14 cellular contexts compared by ENCODE assay signal in the genomic region with DNA sequence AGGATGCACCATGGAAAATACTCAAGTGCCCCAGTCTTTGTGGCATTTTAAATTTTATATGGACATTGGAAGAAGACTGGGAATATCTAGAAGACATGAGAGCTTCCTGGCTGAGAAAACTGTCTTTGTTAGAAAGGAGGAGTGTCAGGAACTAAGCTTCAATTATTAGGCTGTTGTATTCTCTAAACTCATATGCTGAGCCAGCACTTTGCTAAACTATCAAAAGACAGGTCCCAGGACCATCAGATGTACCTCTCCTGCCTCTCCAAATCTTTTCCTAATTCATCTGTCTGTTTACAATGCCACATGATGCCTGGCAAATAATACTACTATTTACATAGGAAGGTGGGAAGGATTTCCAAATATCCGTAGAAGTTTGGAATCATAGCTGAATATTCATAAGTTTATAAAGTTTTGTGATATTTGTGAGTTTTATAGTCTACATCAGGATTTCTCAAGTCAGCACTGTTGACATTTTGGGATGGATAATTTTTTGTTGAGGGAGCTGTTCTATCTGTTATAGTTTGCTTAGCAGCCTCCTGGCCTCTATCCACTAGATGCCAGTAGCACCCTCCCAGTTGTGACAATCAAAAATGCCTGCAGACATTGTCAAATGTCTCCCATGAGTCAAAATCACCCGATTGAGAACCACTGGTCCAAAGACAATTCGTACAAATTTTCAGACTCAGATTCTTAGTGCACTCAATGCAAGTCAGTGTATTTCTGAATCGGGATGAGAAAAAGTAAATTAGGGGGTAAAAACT.
DNase-seq lines count a peak whose midpoint lies in the region; ATAC-seq and TF ChIP-seq lines count a peak whose summit lies in the region.
"Had no signal": no experiment of that assay in that cellular context is flagged by ENCODE, and none has a peak within 500 bp of the region (broad histone marks: within the 10 kb centered on the region; RNA-seq: fewer than 3 reads in every experiment).

No MANE protein-coding gene starts in this region.

- ATAC-seq in foreskin keratinocyte (no peak), GM19397 (IDR thresholded peaks at IDR 0.05; ENCODE audit: unreplicated experiment) (no peak), HG03469 (IDR thresholded peaks at IDR 0.05; ENCODE audit: unreplicated experiment) (no peak)
- ATAC-seq: psoas muscle, T-cell had no signal

- no peaks in the 10 kb centered on the region for H3K9me3 ChIP-seq in thyroid gland
- H3K9me3 ChIP-seq: BLaER1, psoas muscle, thoracic aorta had no signal

- TF ChIP-seq POLR2A in thyroid gland (IDR thresholded peaks at IDR 0.05) = no peak

- DNase-seq in GM10248 (ENCODE audit: extremely low spot score) (no peak), OCI-M1 (lab: John Stamatoyannopoulos, UW) (peak; percentile 0), foreskin keratinocyte (no peak), thyroid gland (no peak), retina (no peak)
- DNase-seq: islet precursor cell, NCI-H2107, psoas muscle, T-cell had no signal

- H3K36me3 ChIP-seq in thyroid gland = no peaks in the 10 kb centered on the region
- H3K36me3 ChIP-seq: thoracic aorta had no signal

- CTCF ChIA-PET in GM10248 (lab: Yijun Ruan, JAX) = interaction anchor here (0.9 to 2.5 kb wide), 8 partner anchors 12 to 960 kb away, joined by 3 to 11 read pairs (median 4); partner anchors contain the start of gene NETO2

- H3K4me3 ChIP-seq in thyroid gland (replicated peaks in 1 of 3) = no peak overlapping the region
- H3K4me3 ChIP-seq: BLaER1, psoas muscle, thoracic aorta had no signal

- TF ChIP-seq CTCF in 22Rv1 (IDR thresholded peaks at IDR 0.05) (peak; percentile 47), GM10248 (IDR thresholded peaks at IDR 0.05; ENCODE audit: control extremely low read depth, extremely low read depth, low read depth, missing control alignments) (peak; percentile 23), foreskin keratinocyte (conservative IDR thresholded peaks at IDR 0.05) (peak; percentile 35), thyroid gland (IDR thresholded peaks at IDR 0.05) (peak in 3 of 6 experiments; percentile 21 to 28 (median 26))

- intact Hi-C loops in thyroid gland (cut with DNase I) = no loop called here

- POLR2A ChIA-PET in GM10248 (lab: Yijun Ruan, JAX) = no interaction called here

- H3K4me1 ChIP-seq in foreskin keratinocyte (no peaks in the 10 kb centered on the region), thyroid gland (no peaks in the 10 kb centered on the region)
- H3K4me1 ChIP-seq: BLaER1, psoas muscle had no signal

- 69 to 81% methylated on average over 4 of the region's 4 CpGs for WGBS in thyroid gland, 2 donors

- H3K27me3 ChIP-seq in foreskin keratinocyte (no peaks in the 10 kb centered on the region), thyroid gland (no peaks in the 10 kb centered on the region)
- H3K27me3 ChIP-seq: BLaER1 had no signal

- no peak overlapping the region for H3K27ac ChIP-seq in 22Rv1
- no peak overlapping the region for H3K27ac ChIP-seq in foreskin keratinocyte
- no peak overlapping the region for H3K27ac ChIP-seq in thyroid gland
- H3K27ac ChIP-seq: BLaER1, psoas muscle, thoracic aorta had no signal
